ENCODE assay signal across 8 cellular contexts in genomic region chr11:96342971-96343711, GRCh38. TPM values are rescaled to one million over a fixed set of nuclear protein-coding genes. Genes with fewer than 3 reads are reported as not detected.
A peak's percentile ranks its signal among the peaks of the same experiment; 100 is the strongest.
DNase-seq lines count a peak whose midpoint lies in the region; ATAC-seq and TF ChIP-seq lines count a peak whose summit lies in the region.

Gene MAML2 (minus strand): TSS chr11:96343195. CDS start chr11:96341895, 1,300 bp downstream.

- CTCF ChIA-PET in AG04449 (lab: Yijun Ruan, JAX) (interaction anchor here (0.6 to 5.6 kb wide), 110 partner anchors 8 to 552 kb away, joined by 3 to 57 read pairs (median 5); partner anchors contain the start of genes CCDC82 and JRKL), activated B cell treated with CpG ODN at 0.5 μM for 24 hours (lab: Charles Lee) (interaction anchor here (0.5 to 6.9 kb wide), 69 partner anchors 8 to 1190 kb away, joined by 3 to 116 read pairs (median 5); partner anchors contain the start of genes CCDC82 and JRKL)

- 5 to 7% (median 6%) methylated on average over 30 to 31 of the region's 31 CpGs for WGBS in spleen, 5 donors

- H3K27me3 Mint-ChIP-seq in activated B cell treated with CpG ODN at 0.5 μM for 24 hours = no peaks in the 10 kb centered on the region

- peak in 1 of 3 donors; percentile 2 for TF ChIP-seq POLR2A in spleen (IDR thresholded peaks at IDR 0.05)

- POLR2A ChIA-PET in AG04449 (lab: Yijun Ruan, JAX) = interaction anchor here (0.6 to 2.0 kb wide), 13 partner anchors 32 to 507 kb away, joined by 3 to 10 read pairs (median 3); partner anchors contain the start of genes CCDC82 and JRKL
- POLR2A ChIA-PET in activated B cell treated with CpG ODN at 0.5 μM for 24 hours (lab: Charles Lee) = interaction anchor here (0.5 to 6.5 kb wide), 33 partner anchors 14 to 1189 kb away, joined by 3 to 65 read pairs (median 4); partner anchors contain the start of genes CCDC82, CEP57, FAM76B and JRKL

- DNase-seq in AG04449 (ENCODE audit: low read depth, low spot score) (peak; percentile 76), NCI-H2227 treated with DMSO at 0.1 percent for 48 hours (lab: John Stamatoyannopoulos, UW) (peak; percentile 81), activated B cell treated with CpG ODN at 0.5 μM for 24 hours (peak; percentile 72), caudate nucleus (lab: John Stamatoyannopoulos, UW) (peak; percentile 47 to 97 (median 92)), inferior parietal cortex (ENCODE audit: extremely low spot score) (peak; percentile 92), spleen (peak; percentile 98)

- peaks cover 11% of the 10 kb centered on the region for H3K36me3 Mint-ChIP-seq in activated B cell treated with CpG ODN at 0.5 μM for 24 hours (ENCODE audit: low read depth)

- peaks cover 22 to 52% (median 38%) of the 10 kb centered on the region in 6 donors for H3K4me1 ChIP-seq in spleen

- peak within 1 kb of the TSS; percentile 81 for H3K4me3 ChIP-seq in AG04449 (ENCODE audit: low read depth, low read length)
- H3K4me3 ChIP-seq in spleen = peak within 1 kb of the TSS; percentile 55 to 84 (median 72)

- no peaks in the 10 kb centered on the region for H3K27me3 ChIP-seq in spleen (replicated peaks in 1 of 7)

- peak within 1 kb of the TSS; percentile 86 for H3K27ac ChIP-seq in caudate nucleus (ENCODE audit: low read depth, low read length)
- H3K27ac ChIP-seq in spleen = peak within 1 kb of the TSS; percentile 71 to 90 (median 84)

- TF ChIP-seq CTCF in AG04449 (IDR thresholded peaks at IDR 0.05; ENCODE audit: insufficient read depth, low read length, missing control alignments) (peak; percentile 94), activated B cell treated with CpG ODN at 0.5 μM for 24 hours (IDR thresholded peaks at IDR 0.05) (no peak), spleen (IDR thresholded peaks at IDR 0.05 in 8 of 11, conservative IDR thresholded peaks at IDR 0.05 in 3 of 11) (peak; percentile 88 to 99 (median 97))

- intact Hi-C loops in activated B cell treated with CpG ODN at 0.5 μM for 24 hours (cut with micrococcal nuclease) (loop anchor here (1.0 to 2.0 kb wide), 16 partner anchors 46 to 1192 kb away; partner anchors contain the start of genes CCDC82 and CEP57), spleen (cut with DNase I; ENCODE audit: low total_unique reads) (loop anchor here (5.0 kb wide), 1 partner anchor 291 kb away; no protein-coding TSS in a partner anchor)

- H3K36me3 ChIP-seq in spleen = no peaks in the 10 kb centered on the region

- H3K4me3 Mint-ChIP-seq in activated B cell treated with CpG ODN at 0.5 μM for 24 hours = peak within 1 kb of the TSS; percentile 98

- no peaks in the 10 kb centered on the region for H3K9me3 ChIP-seq in spleen

- H3K9me3 Mint-ChIP-seq in activated B cell treated with CpG ODN at 0.5 μM for 24 hours = no peaks in the 10 kb centered on the region

- H3K4me1 Mint-ChIP-seq in activated B cell treated with CpG ODN at 0.5 μM for 24 hours = peaks cover 50% of the 10 kb centered on the region

- ATAC-seq in GM18870 (IDR thresholded peaks at IDR 0.05; ENCODE audit: unreplicated experiment) (peak; percentile 76), HG03139 (IDR thresholded peaks at IDR 0.05; ENCODE audit: unreplicated experiment) (peak; percentile 79), activated B cell treated with CpG ODN at 0.5 μM for 24 hours (ENCODE audit: low read depth) (peak; percentile 88)

- H3K27ac Mint-ChIP-seq in activated B cell treated with CpG ODN at 0.5 μM for 24 hours = peak within 1 kb of the TSS; percentile 95

RNA-seq across cellular contexts. Expression of gene MAML2, which starts in this region (rescaled TPM):
- 20.9 and 24.8 TPM in 2 replicates for total RNA-seq in activated B cell treated with CpG ODN at 0.5 μM for 24 hours
- 10 to 100 TPM; 20.8 to 43.4 (median 34.2) TPM for total RNA-seq in spleen
- 1 to 10 TPM; 2.7 to 5.0 (median 3.0) TPM for polyA plus RNA-seq in spleen

Comparison
In these comparisons a context has a peak if more than half of its experiments do, and no peak if none do; other contexts are left out.
1. Peak in every context shown above with its lines: DNase-seq, ATAC-seq, H3K4me3 ChIP-seq and H3K27ac ChIP-seq.